In genomic region chr12:9667403-9667802, GRCh38 we compare ENCODE assay signal across 10 cellular contexts. TPM values are rescaled to one million over a fixed set of nuclear protein-coding genes. Genes with fewer than 3 reads are reported as not detected.
DNase-seq lines count a peak whose midpoint lies in the region; ATAC-seq and TF ChIP-seq lines count a peak whose summit lies in the region.
"Had no signal": no experiment of that assay in that cellular context is flagged by ENCODE, and none has a peak within 500 bp of the region (broad histone marks: within the 10 kb centered on the region; RNA-seq: fewer than 3 reads in every experiment).

No MANE protein-coding gene starts in this region.

- ATAC-seq in GM18870 (IDR thresholded peaks at IDR 0.05; ENCODE audit: unreplicated experiment), result peak; percentile 51
- ATAC-seq in GM21619 (IDR thresholded peaks at IDR 0.05; ENCODE audit: unreplicated experiment), result peak; percentile 47
- peak; percentile 26 for ATAC-seq in HG03575 (IDR thresholded peaks at IDR 0.05; ENCODE audit: extremely low read depth, insufficient number of reproducible peaks, low FRiP score, unreplicated experiment)
- no peak for ATAC-seq in natural killer cell
- ATAC-seq: K562 had no signal

- peaks cover 32% of the 10 kb centered on the region for H3K36me3 Mint-ChIP-seq in natural killer cell

- peaks cover 58 to 64% of the 10 kb centered on the region in 2 donors for H3K4me1 Mint-ChIP-seq in natural killer cell

- peak overlapping the region; percentile 80 to 84 for H3K27ac Mint-ChIP-seq in natural killer cell

- no peak for TF ChIP-seq CTCF in natural killer cell (IDR thresholded peaks at IDR 0.05)

- no peaks in the 10 kb centered on the region for H3K9me3 Mint-ChIP-seq in natural killer cell

- DNase-seq in natural killer cell (no peak), UCSD-AML1 (lab: John Stamatoyannopoulos, UW; ENCODE audit: unreplicated experiment) (no peak)
- DNase-seq in effector CD8-positive, alpha-beta T cell (lab: John Stamatoyannopoulos, UW), result no peak
- no peak for DNase-seq in stimulated activated CD4-positive, alpha-beta T cell treated with anti-CD3 and anti-CD28 coated beads, Interleukin-4, amount 100 ng/mL, for 4 hours
- DNase-seq: stimulated activated CD4-positive, alpha-beta T cell treated with anti-CD3 and anti-CD28 coated beads, Interleukin-2, amount 100 ng/mL, for 48 hours had no signal

- H3K4me3 Mint-ChIP-seq in natural killer cell, result peak overlapping the region; percentile 51

- intact Hi-C loops in natural killer cell (cut with micrococcal nuclease), result no loop called here

- no peaks in the 10 kb centered on the region for H3K27me3 Mint-ChIP-seq in natural killer cell (ENCODE audit: low read depth in 2 of 2)

RNA-seq across cellular contexts. Expression of gene CLEC2D, which starts 2.1 kb away (rescaled TPM):
- total RNA-seq in natural killer cell, result 100 to 1,000 TPM; 140 to 219 (median 209) TPM

RNA-seq across cellular contexts. Expression of gene KLRB1, which starts 59.7 kb away (rescaled TPM):
- 100 to 1,000 TPM; 194 to 310 (median 216) TPM for total RNA-seq in natural killer cell
- total RNA-seq: K562, lung microvascular endothelial cell had no signal

Comparison
In these comparisons a context has a peak if more than half of its experiments do, and no peak if none do; other contexts are left out.
1. ATAC-seq: peak in GM18870 (single experiment), GM21619 (single experiment) and HG03575 (single experiment); none in natural killer cell (0 of 3).